Comparison of ENCODE assay signal across 14 cellular contexts in the genomic region with DNA sequence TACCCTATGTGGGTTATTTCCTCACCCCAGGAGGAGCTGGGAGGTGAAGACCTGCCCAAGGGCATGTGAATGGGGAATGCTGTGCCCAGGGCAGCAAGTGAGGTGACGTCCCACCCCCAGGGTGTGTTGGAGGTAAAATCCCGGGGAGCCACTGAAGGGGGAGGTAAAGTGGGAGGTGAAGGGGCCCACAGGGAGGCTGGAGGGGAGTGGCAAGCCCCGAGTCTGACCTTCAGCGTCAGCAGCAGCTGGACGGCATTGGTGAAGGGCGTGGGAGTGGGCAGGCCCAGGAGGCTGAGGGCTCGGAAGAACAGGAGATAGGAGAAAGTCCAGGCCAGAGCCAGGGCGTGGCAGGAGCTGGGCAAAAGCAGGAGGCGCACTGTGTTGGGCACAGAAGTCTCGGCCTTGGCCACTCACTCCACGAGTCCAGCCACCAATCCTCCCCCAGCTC. TPM values are rescaled to one million over a fixed set of nuclear protein-coding genes. Genes with fewer than 3 reads are reported as not detected.
DNase-seq lines count a peak whose midpoint lies in the region; ATAC-seq and TF ChIP-seq lines count a peak whose summit lies in the region.
"Had no signal": no experiment of that assay in that cellular context is flagged by ENCODE, and none has a peak within 500 bp of the region (broad histone marks: within the 10 kb centered on the region; RNA-seq: fewer than 3 reads in every experiment).

No MANE protein-coding gene starts in this region.

- H3K27ac ChIP-seq in breast epithelium (no peak overlapping the region), mucosa of rectum (ENCODE audit: low read depth in 2 of 2, low read length in 2 of 2) (peak overlapping the region; percentile 95 to 97)
- H3K27ac ChIP-seq: thyroid gland, WERI-Rb-1 had no signal

- POLR2A ChIA-PET in MCF 10A (lab: Yijun Ruan, JAX), result interaction anchor here (3.1 to 9.1 kb wide), 3 partner anchors 10 to 17 kb away, joined by 17 to 324 read pairs (median 24); partner anchors contain the start of genes RPS9 and TMC4

- H3K4me3 ChIP-seq in breast epithelium (no peak overlapping the region), mucosa of rectum (ENCODE audit: low read length in 2 of 2) (peak overlapping the region; percentile 33 to 34)
- H3K4me3 ChIP-seq: thyroid gland had no signal

- H3K9me3 Mint-ChIP-seq in MCF 10A (ENCODE audit: unreplicated experiment), result no peaks in the 10 kb centered on the region
- H3K9me3 Mint-ChIP-seq in activated naive CD8-positive, alpha-beta T cell treated with anti-CD3 and anti-CD28 coated beads, Interleukin-2, amount 50 U/mL, for 24 hours, result no peaks in the 10 kb centered on the region
- no peaks in the 10 kb centered on the region for H3K9me3 Mint-ChIP-seq in type B pancreatic cell

- H3K27me3 ChIP-seq in breast epithelium (no peaks in the 10 kb centered on the region), mucosa of rectum (ENCODE audit: control insufficient read depth in 2 of 2, insufficient read depth in 2 of 2, low read length in 2 of 2) (no peaks in the 10 kb centered on the region)
- H3K27me3 ChIP-seq: BE2C, thyroid gland had no signal

- CTCF ChIA-PET in MCF 10A (lab: Yijun Ruan, JAX), result interaction anchor here (0.5 to 2.1 kb wide), 12 partner anchors 14 to 874 kb away, joined by 3 to 12 read pairs (median 4); partner anchors contain the start of genes LENG1 and TMC4

- H3K36me3 ChIP-seq in breast epithelium (no peaks in the 10 kb centered on the region), mucosa of rectum (ENCODE audit: control insufficient read depth in 2 of 2, insufficient read depth in 2 of 2, low read length in 2 of 2) (peaks cover 5 to 7% of the 10 kb centered on the region in 2 donors)
- H3K36me3 ChIP-seq: BE2C, thyroid gland had no signal

- intact Hi-C loops in MCF 10A (cut with micrococcal nuclease) (no loop called here), breast epithelium (cut with DNase I; ENCODE audit: low total_unique reads) (no loop called here)

- DNase-seq in MCF 10A (ENCODE audit: unreplicated experiment), result no peak
- DNase-seq in breast epithelium (ENCODE audit: low spot score in 2 of 2), result no peak
- DNase-seq in activated naive CD8-positive, alpha-beta T cell treated with anti-CD3 and anti-CD28 coated beads, Interleukin-2, amount 50 U/mL, for 24 hours, result no peak
- DNase-seq in type B pancreatic cell (ENCODE audit: extremely low spot score, unreplicated experiment), result no peak
- DNase-seq in HPDE6-E6E7 (ENCODE audit: extremely low spot score), result no peak
- DNase-seq in midbrain (lab: John Stamatoyannopoulos, UW), result no peak
- DNase-seq in NCI-H446 (lab: John Stamatoyannopoulos, UW), result no peak
- DNase-seq: BE2C, Kasumi-1, left cardiac atrium, NCI-H2171 treated with DMSO at 0.1 percent for 48 hours, thyroid gland, WERI-Rb-1 had no signal

- peak overlapping the region; percentile 78 for H3K27ac Mint-ChIP-seq in MCF 10A (ENCODE audit: low read depth, unreplicated experiment)
- peak overlapping the region; percentile 37 for H3K27ac Mint-ChIP-seq in activated naive CD8-positive, alpha-beta T cell treated with anti-CD3 and anti-CD28 coated beads, Interleukin-2, amount 50 U/mL, for 24 hours
- H3K27ac Mint-ChIP-seq in type B pancreatic cell, result peak overlapping the region; percentile 67

- no peak for ATAC-seq in activated naive CD8-positive, alpha-beta T cell treated with anti-CD3 and anti-CD28 coated beads, Interleukin-2, amount 50 U/mL, for 24 hours
- ATAC-seq: left cardiac atrium had no signal

- H3K4me1 ChIP-seq in breast epithelium (peaks cover 0 to 12% of the 10 kb centered on the region in 2 donors), mucosa of rectum (ENCODE audit: control insufficient read depth in 2 of 2, insufficient read depth in 2 of 2, low read length in 2 of 2) (peaks cover 27 to 32% of the 10 kb centered on the region in 2 donors)
- H3K4me1 ChIP-seq: BE2C had no signal

- TF ChIP-seq CTCF in MCF 10A (IDR thresholded peaks at IDR 0.05; ENCODE audit: unreplicated experiment) (no peak), breast epithelium (IDR thresholded peaks at IDR 0.05) (no peak), type B pancreatic cell (conservative IDR thresholded peaks at IDR 0.05) (no peak)

- H3K27me3 Mint-ChIP-seq in MCF 10A (ENCODE audit: insufficient read depth, unreplicated experiment) (no peaks in the 10 kb centered on the region), type B pancreatic cell (no peaks in the 10 kb centered on the region)
- no peaks in the 10 kb centered on the region for H3K27me3 Mint-ChIP-seq in activated naive CD8-positive, alpha-beta T cell treated with anti-CD3 and anti-CD28 coated beads, Interleukin-2, amount 50 U/mL, for 24 hours

- H3K4me1 Mint-ChIP-seq in MCF 10A (ENCODE audit: insufficient read depth, unreplicated experiment) (peaks cover 15% of the 10 kb centered on the region), type B pancreatic cell (ENCODE audit: unreplicated experiment) (peaks cover 7% of the 10 kb centered on the region)
- H3K4me1 Mint-ChIP-seq in activated naive CD8-positive, alpha-beta T cell treated with anti-CD3 and anti-CD28 coated beads, Interleukin-2, amount 50 U/mL, for 24 hours, result peaks cover 22% of the 10 kb centered on the region

- H3K36me3 Mint-ChIP-seq in MCF 10A (ENCODE audit: insufficient read depth, unreplicated experiment) (peaks cover 43% of the 10 kb centered on the region), type B pancreatic cell (peaks cover 8% of the 10 kb centered on the region)
- H3K36me3 Mint-ChIP-seq in activated naive CD8-positive, alpha-beta T cell treated with anti-CD3 and anti-CD28 coated beads, Interleukin-2, amount 50 U/mL, for 24 hours (ENCODE audit: low read depth), result peaks cover 27% of the 10 kb centered on the region

- H3K9me3 ChIP-seq in breast epithelium (no peaks in the 10 kb centered on the region), mucosa of rectum (ENCODE audit: control insufficient read depth in 2 of 2, low read length in 2 of 2) (no peaks in the 10 kb centered on the region)
- H3K9me3 ChIP-seq: BE2C, thyroid gland had no signal

- no TSS peak for BruUV-seq in MCF 10A (replicated peaks; lab: Mats Ljungman, UMichigan)

- TF ChIP-seq POLR2A in breast epithelium (IDR thresholded peaks at IDR 0.05), result no peak

- peak overlapping the region; percentile 65 to 78 for H3K9ac ChIP-seq in mucosa of rectum (ENCODE audit: low read depth in 1 of 2, low read length in 2 of 2)

- peak overlapping the region; percentile 85 for H3K4me3 Mint-ChIP-seq in MCF 10A (ENCODE audit: unreplicated experiment)
- H3K4me3 Mint-ChIP-seq in activated naive CD8-positive, alpha-beta T cell treated with anti-CD3 and anti-CD28 coated beads, Interleukin-2, amount 50 U/mL, for 24 hours, result peak overlapping the region; percentile 85
- H3K4me3 Mint-ChIP-seq in type B pancreatic cell, result peak overlapping the region; percentile 90

RNA-seq across cellular contexts. Expression of gene MBOAT7, which starts 2.4 kb away (rescaled TPM):
- total RNA-seq in MCF 10A (2022) (43.8 and 49.5 TPM in 2 replicates), breast epithelium (10 to 100 TPM; 16.5 to 37.3 (median 24.6) TPM), type B pancreatic cell (ENCODE audit: low replicate concordance) (73.3 and 86.7 TPM in 2 replicates)

RNA-seq across cellular contexts. Expression of gene TSEN34, which starts 4.2 kb away (rescaled TPM):
- 28.0 and 40.1 TPM in 2 replicates for total RNA-seq in MCF 10A (2022)
- 10 to 100 TPM; 59.5 to 80.3 (median 74.4) TPM for total RNA-seq in breast epithelium
- total RNA-seq in type B pancreatic cell (ENCODE audit: low replicate concordance), result 39.3 and 41.9 TPM in 2 replicates

RNA-seq across cellular contexts. Expression of gene RPS9, which starts 13.7 kb away (rescaled TPM):
- total RNA-seq in MCF 10A (2022) (1,356 and 1,735 TPM in 2 replicates), breast epithelium (1,000 to 10,000 TPM; 2,169 to 2,630 (median 2,424) TPM), type B pancreatic cell (ENCODE audit: low replicate concordance) (1,437 and 1,455 TPM in 2 replicates)

RNA-seq across cellular contexts. Expression of gene TMC4, which starts 14.0 kb away (rescaled TPM):
- total RNA-seq in MCF 10A (2022) (3.7 and 6.1 TPM in 2 replicates), breast epithelium (10 to 100 TPM in 2 of 3 donors, under 1 TPM in 1; 0.48 to 41.6 (median 38.0) TPM), type B pancreatic cell (ENCODE audit: low replicate concordance) (24.2 and 42.1 TPM in 2 replicates)

RNA-seq across cellular contexts. Expression of gene LENG1, which starts 27.4 kb away (rescaled TPM):
- 6.1 and 8.2 TPM in 2 replicates for total RNA-seq in MCF 10A (2022)
- total RNA-seq in breast epithelium, result 1 to 10 TPM; 6.4 to 8.5 (median 8.0) TPM
- 6.6 and 7.5 TPM in 2 replicates for total RNA-seq in type B pancreatic cell (ENCODE audit: low replicate concordance)

Comparison
In these comparisons a context has a peak if more than half of its experiments do, and no peak if none do; other contexts are left out.
1. H3K27ac ChIP-seq: peak in mucosa of rectum (2 of 2); none in breast epithelium (0 of 2).
2. H3K4me3 ChIP-seq: peak in mucosa of rectum (2 of 2); none in breast epithelium (0 of 3).
3. Peak in every context shown above with its lines, with median percentiles within 50 percentile points of each other: H3K27ac Mint-ChIP-seq and H3K4me3 Mint-ChIP-seq.